ENCODE assay signal across 3 cellular contexts in the genomic region with DNA sequence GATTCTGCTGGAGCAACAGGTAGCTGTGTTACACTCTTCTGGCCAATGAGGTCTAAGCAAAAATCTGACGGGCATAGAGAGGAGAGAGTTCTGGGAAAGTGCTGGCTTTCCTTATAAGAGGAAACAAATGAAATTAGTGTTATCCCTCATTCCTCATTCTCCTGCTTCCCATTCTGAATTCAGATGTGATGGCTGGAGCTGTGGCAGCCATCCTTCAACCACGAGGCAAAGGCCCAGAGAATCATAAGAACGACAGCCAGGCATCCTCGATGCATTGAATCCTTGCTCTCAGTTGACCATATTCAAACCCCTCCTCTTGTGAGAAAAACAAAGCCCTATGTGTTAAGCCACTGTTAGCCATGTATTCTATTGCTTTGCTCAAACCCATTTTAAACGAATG.
TF ChIP-seq lines count a peak whose summit lies in the region.

No MANE protein-coding gene starts in this region.

TF ChIP-seq in HEK293, 187 proteins besides CTCF, POLR2A, EP300 and RAD21:
- TF ChIP-seq, protein P1, sequence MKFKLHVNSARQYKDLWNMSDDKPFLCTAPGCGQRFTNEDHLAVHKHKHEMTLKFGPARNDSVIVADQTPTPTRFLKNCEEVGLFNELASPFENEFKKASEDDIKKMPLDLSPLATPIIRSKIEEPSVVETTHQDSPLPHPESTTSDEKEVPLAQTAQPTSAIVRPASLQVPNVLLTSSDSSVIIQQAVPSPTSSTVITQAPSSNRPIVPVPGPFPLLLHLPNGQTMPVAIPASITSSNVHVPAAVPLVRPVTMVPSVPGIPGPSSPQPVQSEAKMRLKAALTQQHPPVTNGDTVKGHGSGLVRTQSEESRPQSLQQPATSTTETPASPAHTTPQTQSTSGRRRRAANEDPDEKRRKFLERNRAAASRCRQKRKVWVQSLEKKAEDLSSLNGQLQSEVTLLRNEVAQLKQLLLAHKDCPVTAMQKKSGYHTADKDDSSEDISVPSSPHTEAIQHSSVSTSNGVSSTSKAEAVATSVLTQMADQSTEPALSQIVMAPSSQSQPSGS (tag by site-specific recombination; IDR thresholded peaks at IDR 0.05; ENCODE audit: low read depth): no peak
- peak; percentile 37 for TF ChIP-seq SETDB1 (IDR thresholded peaks at IDR 0.05; ENCODE audit: insufficient read length, low read length)
- TF ChIP-seq ZNF169 (tag by site-specific recombination; IDR thresholded peaks at IDR 0.05): no peak
- TF ChIP-seq KLF8 (tag by site-specific recombination; IDR thresholded peaks at IDR 0.05): no peak
- TF ChIP-seq, protein P2, sequence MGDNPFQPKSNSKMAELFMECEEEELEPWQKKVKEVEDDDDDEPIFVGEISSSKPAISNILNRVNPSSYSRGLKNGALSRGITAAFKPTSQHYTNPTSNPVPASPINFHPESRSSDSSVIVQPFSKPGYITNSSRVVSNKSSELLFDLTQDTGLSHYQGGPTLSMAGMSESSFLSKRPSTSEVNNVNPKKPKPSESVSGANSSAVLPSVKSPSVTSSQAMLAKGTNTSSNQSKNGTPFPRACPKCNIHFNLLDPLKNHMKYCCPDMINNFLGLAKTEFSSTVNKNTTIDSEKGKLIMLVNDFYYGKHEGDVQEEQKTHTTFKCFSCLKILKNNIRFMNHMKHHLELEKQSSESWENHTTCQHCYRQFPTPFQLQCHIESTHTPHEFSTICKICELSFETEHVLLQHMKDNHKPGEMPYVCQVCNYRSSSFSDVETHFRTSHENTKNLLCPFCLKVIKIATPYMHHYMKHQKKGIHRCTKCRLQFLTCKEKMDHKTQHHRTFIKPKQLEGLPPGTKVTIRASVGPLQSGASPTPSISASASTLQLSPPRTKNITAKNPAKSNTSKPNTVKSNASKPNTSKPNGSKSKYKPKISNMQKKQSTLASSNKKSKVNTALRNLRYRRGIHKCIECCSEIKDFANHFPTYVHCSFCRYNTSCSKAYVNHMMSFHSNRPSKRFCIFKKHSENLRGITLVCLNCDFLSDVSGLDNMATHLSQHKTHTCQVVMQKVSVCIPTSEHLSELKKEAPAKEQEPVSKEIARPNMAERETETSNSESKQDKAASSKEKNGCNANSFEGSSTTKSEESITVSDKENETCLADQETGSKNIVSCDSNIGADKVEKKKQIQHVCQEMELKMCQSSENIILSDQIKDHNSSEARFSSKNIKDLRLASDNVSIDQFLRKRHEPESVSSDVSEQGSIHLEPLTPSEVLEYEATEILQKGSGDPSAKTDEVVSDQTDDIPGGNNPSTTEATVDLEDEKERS (tag by site-specific recombination; IDR thresholded peaks at IDR 0.05): peak; percentile 64; the same call in 1 of the 2 replicates

TF ChIP-seq in K562, 482 proteins besides CTCF, POLR2A, EP300 and RAD21:
- TF ChIP-seq RBM25 (IDR thresholded peaks at IDR 0.05; ENCODE audit: low read depth, low read length, severe bottlenecking) (peak; percentile 87), CBFB (CRISPR knock-in tag; IDR thresholded peaks at IDR 0.05) (no peak)

TF ChIP-seq in H1, 55 proteins besides CTCF, POLR2A, EP300 and RAD21:
- peak; percentile 39; the same call in 1 of the 2 replicates for TF ChIP-seq KDM1A (IDR thresholded peaks at IDR 0.05; ENCODE audit: borderline replicate concordance, low read length)
- TF ChIP-seq, protein P3, sequence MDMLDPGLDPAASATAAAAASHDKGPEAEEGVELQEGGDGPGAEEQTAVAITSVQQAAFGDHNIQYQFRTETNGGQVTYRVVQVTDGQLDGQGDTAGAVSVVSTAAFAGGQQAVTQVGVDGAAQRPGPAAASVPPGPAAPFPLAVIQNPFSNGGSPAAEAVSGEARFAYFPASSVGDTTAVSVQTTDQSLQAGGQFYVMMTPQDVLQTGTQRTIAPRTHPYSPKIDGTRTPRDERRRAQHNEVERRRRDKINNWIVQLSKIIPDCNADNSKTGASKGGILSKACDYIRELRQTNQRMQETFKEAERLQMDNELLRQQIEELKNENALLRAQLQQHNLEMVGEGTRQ (IDR thresholded peaks at IDR 0.05; ENCODE audit: low read length): no peak
